ENCODE assay signal across 1 cellular context in genomic region chr7:130368347-130368746, GRCh38.
TF ChIP-seq lines count a peak whose summit lies in the region.

No MANE protein-coding gene starts in this region.

TF ChIP-seq in HepG2, 621 proteins besides CTCF, POLR2A, EP300 and RAD21:
- no peak for TF ChIP-seq ZGPAT (CRISPR knock-in tag; IDR thresholded peaks at IDR 0.05)
- no peak for TF ChIP-seq ZNF24 (IDR thresholded peaks at IDR 0.05)
- TF ChIP-seq ZNF234 (CRISPR knock-in tag; conservative IDR thresholded peaks at IDR 0.05), result no peak
- TF ChIP-seq MLX (CRISPR knock-in tag; IDR thresholded peaks at IDR 0.05), result no peak
- no peak for TF ChIP-seq HIVEP1 (CRISPR knock-in tag; IDR thresholded peaks at IDR 0.05)
- TF ChIP-seq NFATC3 (CRISPR knock-in tag; IDR thresholded peaks at IDR 0.05), result no peak
- TF ChIP-seq ZMYM4 (CRISPR knock-in tag; IDR thresholded peaks at IDR 0.05), result no peak
- TF ChIP-seq SP1 (IDR thresholded peaks at IDR 0.05), result no peak
- no peak for TF ChIP-seq SP1 (CRISPR knock-in tag; IDR thresholded peaks at IDR 0.05)
- no peak for TF ChIP-seq ZBTB21 (CRISPR knock-in tag; IDR thresholded peaks at IDR 0.05)
- TF ChIP-seq NFKBIZ (CRISPR knock-in tag; IDR thresholded peaks at IDR 0.05), result no peak
- no peak for TF ChIP-seq SMYD3 (CRISPR knock-in tag; IDR thresholded peaks at IDR 0.05)
- TF ChIP-seq MEIS2 (CRISPR knock-in tag; IDR thresholded peaks at IDR 0.05), result no peak
- TF ChIP-seq MED13 (CRISPR knock-in tag; IDR thresholded peaks at IDR 0.05), result no peak
